Comparison of ENCODE assay signal across 10 cellular contexts in the genomic region with DNA sequence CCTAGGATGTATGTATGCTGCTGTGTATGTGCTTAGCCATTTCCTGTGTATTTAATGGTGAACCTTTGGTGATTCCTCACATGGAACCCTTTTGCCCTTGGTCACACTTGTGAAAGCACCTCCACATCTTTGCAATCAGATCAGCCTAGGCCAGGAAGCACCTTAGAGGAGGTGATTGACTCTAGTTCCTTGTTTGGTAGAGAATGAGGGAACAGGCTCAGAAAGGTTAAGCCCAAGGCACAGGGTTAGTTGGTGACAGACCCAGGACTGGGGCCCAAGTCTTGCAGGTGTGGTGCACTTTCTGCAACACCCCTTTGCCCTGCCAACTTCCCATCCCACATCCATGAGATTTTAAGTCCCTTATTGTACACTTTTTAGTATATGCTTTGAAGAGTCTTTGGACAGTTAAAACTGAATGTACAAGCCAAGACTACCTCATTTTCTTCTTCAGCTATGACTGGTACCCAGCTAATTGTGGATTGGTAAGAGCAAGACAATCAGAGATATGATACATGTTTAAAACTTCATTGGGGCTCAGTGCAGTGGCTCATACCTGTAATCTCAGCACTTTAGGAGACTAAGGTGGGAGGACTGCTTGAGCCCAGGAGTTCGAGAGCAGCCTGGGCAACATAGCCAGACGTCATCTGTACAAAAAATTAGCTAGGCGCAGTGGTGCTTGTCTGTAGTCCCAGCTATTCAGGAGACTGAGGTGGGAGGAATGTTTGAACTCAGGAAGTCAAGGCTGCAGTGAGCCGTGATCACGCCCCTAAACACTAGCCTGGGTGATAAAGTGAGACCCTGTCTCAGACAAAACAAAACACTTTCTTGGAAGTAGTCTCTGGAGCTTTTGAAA.
DNase-seq lines count a peak whose midpoint lies in the region; ATAC-seq, FAIRE-seq and TF ChIP-seq lines count a peak whose summit lies in the region.
"Had no signal": no experiment of that assay in that cellular context is flagged by ENCODE, and none has a peak within 500 bp of the region (broad histone marks: within the 10 kb centered on the region; RNA-seq: fewer than 3 reads in every experiment).

No MANE protein-coding gene starts in this region.

- no peak overlapping the region for H3K4me3 ChIP-seq in A549
- H3K4me3 ChIP-seq in right cardiac atrium (ENCODE audit: low read length), result no peak overlapping the region
- H3K4me3 ChIP-seq in psoas muscle, result no peak overlapping the region

- no peak for TF ChIP-seq EP300 in A549 (IDR thresholded peaks at IDR 0.05)

- DNase-seq in A549 (ENCODE audit: low read depth in 1 of 2, low spot score in 1 of 2), result no peak
- DNase-seq in T-cell, result peak in 3 of 34 experiments; percentile 23 to 36 (median 23)
- no peak for DNase-seq in right cardiac atrium
- no peak for DNase-seq in psoas muscle
- DNase-seq: DMS53, HCEC 1CT had no signal

- intact Hi-C loops in right cardiac atrium (cut with DNase I), result no loop called here
- intact Hi-C loops in psoas muscle (cut with DNase I), result no loop called here

- H3K9me3 Mint-ChIP-seq in T-cell, result no peaks in the 10 kb centered on the region

- peaks cover 71% of the 10 kb centered on the region for H3K4me1 ChIP-seq in A549
- peaks cover 10% of the 10 kb centered on the region for H3K4me1 ChIP-seq in right cardiac atrium (ENCODE audit: control insufficient read depth, insufficient read depth, low read length)
- H3K4me1 ChIP-seq in psoas muscle, result peaks cover 9% of the 10 kb centered on the region

- no peaks in the 10 kb centered on the region for H3K27me3 Mint-ChIP-seq in T-cell

- H3K36me3 Mint-ChIP-seq in T-cell, result peaks cover 29% of the 10 kb centered on the region

- H3K27me3 ChIP-seq in right cardiac atrium (ENCODE audit: control insufficient read depth, insufficient read depth) (no peaks in the 10 kb centered on the region), psoas muscle (ENCODE audit: insufficient read depth in 3 of 3, low read length in 2 of 3) (no peaks in the 10 kb centered on the region)

- H3K4me1 Mint-ChIP-seq in T-cell, result peaks cover 94 to 100% (median 98%) of the 10 kb centered on the region in 3 donors

- peak overlapping the region; percentile 98 to 99 for H3K27ac Mint-ChIP-seq in T-cell

- H3K9me3 ChIP-seq in A549 (no peaks in the 10 kb centered on the region), right cardiac atrium (ENCODE audit: control insufficient read depth, low read length) (no peaks in the 10 kb centered on the region), psoas muscle (no peaks in the 10 kb centered on the region)

- ATAC-seq in A549, result no peak
- peak; percentile 32 for ATAC-seq in GM18909 (IDR thresholded peaks at IDR 0.05; ENCODE audit: poor library complexity, unreplicated experiment)
- peak in 1 of 4 experiments; percentile 9 for ATAC-seq in T-cell (replicated peaks in 1 of 4)
- ATAC-seq in right cardiac atrium, result peak in 1 of 2 donors; percentile 43
- no peak for ATAC-seq in psoas muscle
- no peak for ATAC-seq in GM21825 (IDR thresholded peaks at IDR 0.05; ENCODE audit: unreplicated experiment)
- no peak for ATAC-seq in GM18907 (IDR thresholded peaks at IDR 0.05; ENCODE audit: unreplicated experiment)
- no peak for ATAC-seq in GM18511 (IDR thresholded peaks at IDR 0.05; ENCODE audit: unreplicated experiment)

- peak overlapping the region; percentile 94 for H3K4me2 ChIP-seq in A549

- no peak for FAIRE-seq in A549 (lab: Jason Lieb, UNC)

- TF ChIP-seq RAD21 in A549 (conservative IDR thresholded peaks at IDR 0.05 in 1 of 2, IDR thresholded peaks at IDR 0.05 in 1 of 2), result no peak

- H3K4me3 Mint-ChIP-seq in T-cell, result peak overlapping the region; percentile 42 to 64 (median 49)

- TF ChIP-seq CTCF in A549 (IDR thresholded peaks at IDR 0.05) (no peak), psoas muscle (IDR thresholded peaks at IDR 0.05) (no peak)

- no peak for TF ChIP-seq POLR2A in A549 (IDR thresholded peaks at IDR 0.05; ENCODE audit: low read length)

- H3K36me3 ChIP-seq in psoas muscle (ENCODE audit: insufficient read depth in 1 of 2, low read depth in 1 of 2), result peaks cover 0 to 9% of the 10 kb centered on the region in 2 donors

- 89% methylated on average over 5 of the region's 5 CpGs for WGBS in A549 (ENCODE audit: missing lambda C conversion rate)
- 65% methylated on average over 5 of the region's 5 CpGs for WGBS in right cardiac atrium
- 83 to 85% (median 84%) methylated on average over 5 of the region's 5 CpGs for WGBS in psoas muscle, 3 donors

- H3K27ac ChIP-seq in A549 (peak overlapping the region; percentile 86 to 92), right cardiac atrium (ENCODE audit: low read length) (peak overlapping the region; percentile 61), psoas muscle (no peak overlapping the region)

- CTCF ChIA-PET in A549 (lab: Yijun Ruan, JAX), result interaction anchor here (0.6 to 11.7 kb wide), 5 partner anchors 12 to 218 kb away, joined by 3 to 112 read pairs (median 28); a partner anchor contains a TSS
- CTCF ChIA-PET in T-cell (lab: Charles Lee), result interaction anchor here (0.6 to 1.7 kb wide), 4 partner anchors 14 to 132 kb away, joined by 3 to 11 read pairs (median 4); no protein-coding TSS in a partner anchor

- POLR2A ChIA-PET in A549 (lab: Yijun Ruan, JAX) (no interaction called here), T-cell (lab: Charles Lee) (interaction anchor here (0.6 to 1.2 kb wide), 5 partner anchors 12 to 26 kb away, joined by 3 to 4 read pairs (median 3); no protein-coding TSS in a partner anchor)

TF ChIP-seq in A549, 52 proteins besides CTCF, POLR2A, EP300 and RAD21:
- TF ChIP-seq CBX2 (IDR thresholded peaks at IDR 0.05; ENCODE audit: borderline replicate concordance, low read depth) (no peak), NPAS2 (CRISPR knock-in tag; IDR thresholded peaks at IDR 0.05; ENCODE audit: borderline replicate concordance) (no peak), HOXB13 (CRISPR knock-in tag; IDR thresholded peaks at IDR 0.05; ENCODE audit: low read depth) (no peak), HOXA7 (CRISPR knock-in tag; IDR thresholded peaks at IDR 0.05) (no peak), SREBF2 (IDR thresholded peaks at IDR 0.05) (no peak), HOXB5 (CRISPR knock-in tag; IDR thresholded peaks at IDR 0.05) (no peak)
- TF ChIP-seq, protein P1, sequence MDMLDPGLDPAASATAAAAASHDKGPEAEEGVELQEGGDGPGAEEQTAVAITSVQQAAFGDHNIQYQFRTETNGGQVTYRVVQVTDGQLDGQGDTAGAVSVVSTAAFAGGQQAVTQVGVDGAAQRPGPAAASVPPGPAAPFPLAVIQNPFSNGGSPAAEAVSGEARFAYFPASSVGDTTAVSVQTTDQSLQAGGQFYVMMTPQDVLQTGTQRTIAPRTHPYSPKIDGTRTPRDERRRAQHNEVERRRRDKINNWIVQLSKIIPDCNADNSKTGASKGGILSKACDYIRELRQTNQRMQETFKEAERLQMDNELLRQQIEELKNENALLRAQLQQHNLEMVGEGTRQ (IDR thresholded peaks at IDR 0.05), result no peak
- TF ChIP-seq, protein P2, sequence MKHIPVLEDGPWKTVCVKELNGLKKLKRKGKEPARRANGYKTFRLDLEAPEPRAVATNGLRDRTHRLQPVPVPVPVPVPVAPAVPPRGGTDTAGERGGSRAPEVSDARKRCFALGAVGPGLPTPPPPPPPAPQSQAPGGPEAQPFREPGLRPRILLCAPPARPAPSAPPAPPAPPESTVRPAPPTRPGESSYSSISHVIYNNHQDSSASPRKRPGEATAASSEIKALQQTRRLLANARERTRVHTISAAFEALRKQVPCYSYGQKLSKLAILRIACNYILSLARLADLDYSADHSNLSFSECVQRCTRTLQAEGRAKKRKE (CRISPR knock-in tag; IDR thresholded peaks at IDR 0.05; ENCODE audit: low read depth), result no peak
TF ChIP-seq in A549: peak in this region for 0.
